ENCODE assay signal across 8 cellular contexts in genomic region chr17:81666092-81666341, GRCh38. TPM values are rescaled to one million over a fixed set of nuclear protein-coding genes. Genes with fewer than 3 reads are reported as not detected.
DNase-seq lines count a peak whose midpoint lies in the region; FAIRE-seq and TF ChIP-seq lines count a peak whose summit lies in the region.

No MANE protein-coding gene starts in this region.

- H3K4me2 ChIP-seq in keratinocyte (ENCODE audit: control insufficient read depth, extremely low read depth, insufficient read depth, low read depth, low read length) = peak overlapping the region; percentile 93

- DNase-seq in NCI-H748 (lab: John Stamatoyannopoulos, UW; ENCODE audit: unreplicated experiment) (peak; percentile 72), NCI-H748 treated with DMSO at 0.1 percent for 48 hours (lab: John Stamatoyannopoulos, UW) (no peak), keratinocyte (ENCODE audit: low read depth, low spot score) (no peak), NCI-H345 (lab: John Stamatoyannopoulos, UW) (no peak), NCI-H1436 (lab: John Stamatoyannopoulos, UW) (no peak)

- H3K36me3 ChIP-seq in HUES48 (ENCODE audit: control insufficient read depth, insufficient read depth, low read length) (peaks cover 39% of the 10 kb centered on the region), keratinocyte (ENCODE audit: control insufficient read depth in 2 of 2, extremely low read depth in 1 of 2, insufficient read depth in 2 of 2, low read length in 2 of 2) (peaks cover 17 to 32% of the 10 kb centered on the region in 2 experiments), stomach smooth muscle (ENCODE audit: control insufficient read depth in 2 of 2, insufficient read depth in 2 of 2, low read length in 2 of 2) (peaks cover 5 to 6% of the 10 kb centered on the region in 2 donors)

- peak overlapping the region; percentile 64 for H2AFZ ChIP-seq in keratinocyte (ENCODE audit: control insufficient read depth, low read length)

- dilution Hi-C loops in keratinocyte (cut with MboI; ENCODE audit: extremely low pct_ligation_motif_present, low sequenced_read_pairs) = no loop called here

- peaks cover 5% of the 10 kb centered on the region; the same call in 1 of the 2 replicates for H3K4me1 ChIP-seq in HUES48 (ENCODE audit: control insufficient read depth, insufficient read depth, low read length)
- H3K4me1 ChIP-seq in keratinocyte (ENCODE audit: control insufficient read depth, extremely low read depth, insufficient read depth, low read length) = peaks cover 25% of the 10 kb centered on the region
- H3K4me1 ChIP-seq in stomach smooth muscle (ENCODE audit: control insufficient read depth, insufficient read depth, low read length) = peaks cover 17% of the 10 kb centered on the region

- peak overlapping the region; percentile 27; the same call in 1 of the 2 replicates for H3K9ac ChIP-seq in HUES48 (ENCODE audit: low read depth, low read length)
- H3K9ac ChIP-seq in keratinocyte (ENCODE audit: control insufficient read depth, extremely low read depth, insufficient read depth, low read length) = peak overlapping the region; percentile 92
- H3K9ac ChIP-seq in stomach smooth muscle (ENCODE audit: low read length in 2 of 2) = peak overlapping the region; percentile 83 to 89

- TF ChIP-seq CTCF in keratinocyte (optimal IDR thresholded peaks at IDR 0.05 in 1 of 3, IDR thresholded peaks at IDR 0.05 in 1 of 3, conservative IDR thresholded peaks at IDR 0.05 in 1 of 3; ENCODE audit: extremely low read depth in 1 of 3, insufficient read depth in 2 of 3, low read length in 3 of 3) = no peak

- H3K9me3 ChIP-seq in HUES48 (ENCODE audit: control insufficient read depth, insufficient read depth, low read length) (no peaks in the 10 kb centered on the region), keratinocyte (ENCODE audit: control insufficient read depth, low read depth, low read length) (no peaks in the 10 kb centered on the region), stomach smooth muscle (ENCODE audit: control insufficient read depth in 2 of 2, low read length in 2 of 2) (no peaks in the 10 kb centered on the region)

- H3K4me3 ChIP-seq in HUES48 (ENCODE audit: low read depth, low read length) = peak overlapping the region; percentile 93
- peak overlapping the region; percentile 74 to 89 (median 83) for H3K4me3 ChIP-seq in keratinocyte (ENCODE audit: control insufficient read depth in 2 of 3, extremely low read depth in 1 of 3, insufficient read depth in 2 of 3, low read depth in 1 of 3, low read length in 3 of 3)
- H3K4me3 ChIP-seq in stomach smooth muscle (ENCODE audit: low read length in 2 of 2) = peak overlapping the region; percentile 90

- no peaks in the 10 kb centered on the region for H4K20me1 ChIP-seq in keratinocyte (ENCODE audit: control insufficient read depth, extremely low read depth, insufficient read depth, low read length)

- FAIRE-seq in keratinocyte (lab: Jason Lieb, UNC) = no peak

- peak overlapping the region; percentile 89 for H3K27ac ChIP-seq in HUES48 (ENCODE audit: low read depth, low read length)
- H3K27ac ChIP-seq in angular gyrus (ENCODE audit: low read depth, low read length) = peak overlapping the region; percentile 88
- H3K27ac ChIP-seq in keratinocyte (ENCODE audit: control insufficient read depth, insufficient read depth, low read length) = peak overlapping the region; percentile 79
- H3K27ac ChIP-seq in stomach smooth muscle (ENCODE audit: low read length) = peak overlapping the region; percentile 66

- H3K79me2 ChIP-seq in keratinocyte (ENCODE audit: control insufficient read depth, insufficient read depth, low read length) = peaks cover 44% of the 10 kb centered on the region

- H3K27me3 ChIP-seq in HUES48 (ENCODE audit: control insufficient read depth, insufficient read depth, low read length) (no peaks in the 10 kb centered on the region), keratinocyte (ENCODE audit: control insufficient read depth, extremely low read depth, insufficient read depth, low read length) (no peaks in the 10 kb centered on the region), stomach smooth muscle (ENCODE audit: control insufficient read depth in 1 of 2, insufficient read depth in 2 of 2, low read length in 2 of 2) (no peaks in the 10 kb centered on the region)

- no peaks in the 10 kb centered on the region for H3K9me1 ChIP-seq in keratinocyte (ENCODE audit: control insufficient read depth, extremely low read depth, insufficient read depth, low read length)

RNA-seq across cellular contexts. Expression of gene OXLD1, which starts 0.4 kb away (rescaled TPM):
- polyA plus RNA-seq in keratinocyte = 14.7 to 37.4 TPM (median 16.3 TPM) in 3 replicates
- 5.9 TPM for polyA plus RNA-seq in keratinocyte (2011; ENCODE audit: low read depth)
- polyA plus RNA-seq in keratinocyte (2011; cell fraction: cytosol; rRNA removed) = 9.0 and 22.7 TPM in 2 replicates
- polyA plus RNA-seq in keratinocyte (2011; cell fraction: nucleus; rRNA removed) = 28.8 and 38.5 TPM in 2 replicates
- polyA plus RNA-seq in keratinocyte (2012; ENCODE audit: low replicate concordance) = 25.3 and 29.5 TPM in 2 replicates
- polyA minus RNA-seq in keratinocyte = 3.7 to 4.3 TPM (median 4.3 TPM) in 3 replicates
- 21.7 TPM for polyA minus RNA-seq in keratinocyte (2011; cell fraction: cytosol; rRNA and poly(A)+ RNA removed)
- 4.9 and 7.2 TPM in 2 replicates for polyA minus RNA-seq in keratinocyte (2011; cell fraction: nucleus; rRNA and poly(A)+ RNA removed)

RNA-seq across cellular contexts. Expression of gene CCDC137, which starts 0.5 kb away (rescaled TPM):
- polyA plus RNA-seq in keratinocyte = 15.4 to 22.3 TPM (median 17.2 TPM) in 3 replicates
- polyA plus RNA-seq in keratinocyte (2011; ENCODE audit: low read depth) = 14.2 TPM
- 9.4 and 17.8 TPM in 2 replicates for polyA plus RNA-seq in keratinocyte (2011; cell fraction: cytosol; rRNA removed)
- polyA plus RNA-seq in keratinocyte (2011; cell fraction: nucleus; rRNA removed) = 18.3 and 20.9 TPM in 2 replicates
- polyA plus RNA-seq in keratinocyte (2012; ENCODE audit: low replicate concordance) = 14.4 and 31.9 TPM in 2 replicates
- 2.9 to 5.9 TPM (median 4.5 TPM) in 3 replicates for polyA minus RNA-seq in keratinocyte
- polyA minus RNA-seq in keratinocyte (2011; cell fraction: cytosol; rRNA and poly(A)+ RNA removed) = 7.5 TPM
- 4.0 and 4.1 TPM in 2 replicates for polyA minus RNA-seq in keratinocyte (2011; cell fraction: nucleus; rRNA and poly(A)+ RNA removed)

RNA-seq across cellular contexts. Expression of gene PDE6G, which starts 9.7 kb away (rescaled TPM):
- 0.24 TPM in 1 of 3 replicates, not detected in the others for polyA plus RNA-seq in keratinocyte
- polyA plus RNA-seq in keratinocyte (2011; ENCODE audit: low read depth) = not detected
- polyA plus RNA-seq in keratinocyte (2011; cell fraction: cytosol; rRNA removed) = not detected in 2 replicates
- polyA plus RNA-seq in keratinocyte (2011; cell fraction: nucleus; rRNA removed) = not detected in 2 replicates
- polyA plus RNA-seq in keratinocyte (2012; ENCODE audit: low replicate concordance) = 0.31 TPM in 1 of 2 replicates, not detected in the other
- not detected in 3 replicates for polyA minus RNA-seq in keratinocyte
- not detected for polyA minus RNA-seq in keratinocyte (2011; cell fraction: cytosol; rRNA and poly(A)+ RNA removed)
- not detected in 2 replicates for polyA minus RNA-seq in keratinocyte (2011; cell fraction: nucleus; rRNA and poly(A)+ RNA removed)

RNA-seq across cellular contexts. Expression of gene ARL16, which starts 17.6 kb away (rescaled TPM):
- 46.5 to 58.3 TPM (median 48.7 TPM) in 3 replicates for polyA plus RNA-seq in keratinocyte
- 25.1 TPM for polyA plus RNA-seq in keratinocyte (2011; ENCODE audit: low read depth)
- polyA plus RNA-seq in keratinocyte (2011; cell fraction: cytosol; rRNA removed) = 23.0 and 33.9 TPM in 2 replicates
- 95.0 and 108 TPM in 2 replicates for polyA plus RNA-seq in keratinocyte (2011; cell fraction: nucleus; rRNA removed)
- polyA plus RNA-seq in keratinocyte (2012; ENCODE audit: low replicate concordance) = 31.9 and 34.6 TPM in 2 replicates
- 13.3 to 14.5 TPM (median 13.8 TPM) in 3 replicates for polyA minus RNA-seq in keratinocyte
- 10.9 TPM for polyA minus RNA-seq in keratinocyte (2011; cell fraction: cytosol; rRNA and poly(A)+ RNA removed)
- 8.8 and 12.7 TPM in 2 replicates for polyA minus RNA-seq in keratinocyte (2011; cell fraction: nucleus; rRNA and poly(A)+ RNA removed)

RNA-seq across cellular contexts. Expression of gene HGS, which starts 17.8 kb away (rescaled TPM):
- polyA plus RNA-seq in keratinocyte = 79.6 to 84.1 TPM (median 81.9 TPM) in 3 replicates
- polyA plus RNA-seq in keratinocyte (2011; ENCODE audit: low read depth) = 129 TPM
- 52.0 and 88.7 TPM in 2 replicates for polyA plus RNA-seq in keratinocyte (2011; cell fraction: cytosol; rRNA removed)
- polyA plus RNA-seq in keratinocyte (2011; cell fraction: nucleus; rRNA removed) = 202 and 243 TPM in 2 replicates
- 78.6 and 84.6 TPM in 2 replicates for polyA plus RNA-seq in keratinocyte (2012; ENCODE audit: low replicate concordance)
- polyA minus RNA-seq in keratinocyte = 119 to 188 TPM (median 121 TPM) in 3 replicates
- 127 TPM for polyA minus RNA-seq in keratinocyte (2011; cell fraction: cytosol; rRNA and poly(A)+ RNA removed)
- 73.6 and 83.2 TPM in 2 replicates for polyA minus RNA-seq in keratinocyte (2011; cell fraction: nucleus; rRNA and poly(A)+ RNA removed)

Comparison
In these comparisons a context has a peak if more than half of its experiments do, and no peak if none do; other contexts are left out.
1. H3K9ac ChIP-seq: peak in every context shown above with its lines; median percentile 92 in keratinocyte; 86 in stomach smooth muscle; 27 in HUES48.